8 cellular contexts compared by ENCODE assay signal in the genomic region with DNA sequence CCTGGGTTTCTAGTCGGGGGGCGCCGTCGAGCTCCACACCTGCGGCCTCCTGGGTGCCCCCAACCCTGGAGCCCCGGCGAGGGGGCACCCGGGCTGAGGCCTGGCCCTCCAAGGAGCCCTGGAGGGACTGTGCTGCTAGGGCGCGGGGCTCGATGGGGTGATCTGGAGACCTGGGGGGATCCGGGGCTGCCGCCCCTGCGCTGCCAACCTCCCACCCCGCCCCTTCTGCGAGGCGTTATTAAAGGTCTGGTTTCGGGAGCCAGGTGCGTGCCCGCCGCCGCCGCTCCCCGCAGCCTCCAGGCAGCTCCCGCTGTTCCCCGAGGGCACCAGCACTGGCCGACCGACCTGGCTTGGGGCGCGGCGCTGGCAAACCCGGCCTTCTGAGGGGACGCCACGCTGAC. TPM values are rescaled to one million over a fixed set of nuclear protein-coding genes. Genes with fewer than 3 reads are reported as not detected.
DNase-seq lines count a peak whose midpoint lies in the region; ATAC-seq and TF ChIP-seq lines count a peak whose summit lies in the region.

No MANE protein-coding gene starts in this region.

- H2BK15ac ChIP-seq in IMR-90 (ENCODE audit: low read depth, low read length) = no peak overlapping the region

- no peak overlapping the region for H3K56ac ChIP-seq in IMR-90 (ENCODE audit: extremely low read depth, insufficient read depth, low read length)

- no peak overlapping the region; a peak in 1 of 4 replicates for H4K8ac ChIP-seq in IMR-90 (ENCODE audit: low read depth in 2 of 2, low read length in 2 of 2)

- peak overlapping the region; percentile 44 for H3K4ac ChIP-seq in IMR-90 (ENCODE audit: low read depth, low read length)

- no peaks in the 10 kb centered on the region for H3K9me3 ChIP-seq in CD4-positive, alpha-beta memory T cell (ENCODE audit: control insufficient read depth in 1 of 2, low read length in 2 of 2)
- H3K9me3 ChIP-seq in IMR-90 (ENCODE audit: control insufficient read depth, insufficient read depth, low read length) = no peaks in the 10 kb centered on the region
- no peaks in the 10 kb centered on the region for H3K9me3 ChIP-seq in neural cell (ENCODE audit: low read length)

- H3K27me3 ChIP-seq in CD4-positive, alpha-beta memory T cell (ENCODE audit: insufficient read depth, low read length) = no peaks in the 10 kb centered on the region
- H3K27me3 ChIP-seq in IMR-90 (ENCODE audit: control insufficient read depth, insufficient read depth, low read length) = no peaks in the 10 kb centered on the region
- no peaks in the 10 kb centered on the region for H3K27me3 ChIP-seq in dorsolateral prefrontal cortex
- no peaks in the 10 kb centered on the region for H3K27me3 ChIP-seq in neural cell (ENCODE audit: insufficient read depth, low read depth, low read length)

- intact Hi-C loops in CD4-positive, alpha-beta memory T cell (cut with micrococcal nuclease) = loop anchor here (5.0 kb wide), 3 partner anchors 136 to 304 kb away; no protein-coding TSS in a partner anchor
- intact Hi-C loops in IMR-90 (cut with micrococcal nuclease) = no loop called here
- intact Hi-C loops in dorsolateral prefrontal cortex (cut with DNase I) = loop anchor here (5.0 to 10.0 kb wide), 2 partner anchors 144 to 269 kb away; no protein-coding TSS in a partner anchor

- TF ChIP-seq RAD21 in IMR-90 (IDR thresholded peaks at IDR 0.05; ENCODE audit: low read length) (no peak), neural cell (conservative IDR thresholded peaks at IDR 0.05) (no peak)

- no peak for ATAC-seq in IMR-90 (ENCODE audit: low read depth)

- peak overlapping the region; percentile 83 for H2AK9ac ChIP-seq in IMR-90 (replicated peaks; ENCODE audit: low read depth, low read length, poor library complexity)

- no peak overlapping the region for H2BK120ac ChIP-seq in IMR-90 (ENCODE audit: low read depth, low read length)

- H3K4me1 Mint-ChIP-seq in CD4-positive, alpha-beta memory T cell = peaks cover 15 to 52% (median 31%) of the 10 kb centered on the region in 4 donors

- no peaks in the 10 kb centered on the region for H3K27me3 Mint-ChIP-seq in CD4-positive, alpha-beta memory T cell

- H4K5ac ChIP-seq in IMR-90 (ENCODE audit: low read depth, low read length) = peak overlapping the region; percentile 13; the same call in 1 of the 2 replicates

- peak overlapping the region; percentile 79 for H3K4me2 ChIP-seq in IMR-90 (ENCODE audit: low read depth, low read length)
- peak overlapping the region; percentile 70 for H3K4me2 ChIP-seq in neural cell (ENCODE audit: low read length)

- peaks cover 7% of the 10 kb centered on the region for H3K79me2 ChIP-seq in neural cell (replicated peaks; ENCODE audit: insufficient read depth, low read length)

- BruUV-seq in IMR-90 (replicated peaks; lab: Mats Ljungman, UMichigan) = no TSS peak

- no peak overlapping the region for H2BK20ac ChIP-seq in IMR-90 (ENCODE audit: low read depth, low read length)

- H3K23ac ChIP-seq in IMR-90 (ENCODE audit: low read depth, low read length) = peak overlapping the region; percentile 85; the same call in 1 of the 2 replicates

- H3K27ac ChIP-seq in CD4-positive, alpha-beta memory T cell (ENCODE audit: low read depth, low read length) = no peak overlapping the region
- H3K27ac ChIP-seq in IMR-90 (ENCODE audit: insufficient read depth, low read length) (peak overlapping the region; percentile 47; the same call in 1 of the 2 replicates), dorsolateral prefrontal cortex (peak overlapping the region in 28 of 59 donors; percentile 31 to 90 (median 68)), neural cell (ENCODE audit: low read length) (no peak overlapping the region)

- H3K27ac Mint-ChIP-seq in CD4-positive, alpha-beta memory T cell = peak overlapping the region in 6 of 7 donors; percentile 42 to 93 (median 80)

- H3K4me1 ChIP-seq in CD4-positive, alpha-beta memory T cell (ENCODE audit: insufficient read depth, low read length) = peaks cover 21% of the 10 kb centered on the region
- H3K4me1 ChIP-seq in IMR-90 (ENCODE audit: control insufficient read depth, insufficient read depth, low read length) = peaks cover 18% of the 10 kb centered on the region

- peak overlapping the region; percentile 53 to 76 (median 70) for H3K4me3 Mint-ChIP-seq in CD4-positive, alpha-beta memory T cell

- TF ChIP-seq CTCF in IMR-90 (conservative IDR thresholded peaks at IDR 0.05; ENCODE audit: low read depth, low read length) (no peak), dorsolateral prefrontal cortex (IDR thresholded peaks at IDR 0.05 in 54 of 56, conservative IDR thresholded peaks at IDR 0.05 in 2 of 56; ENCODE audit: low read depth in 1 of 56, partially characterized antibody in 56 of 56) (peak in 1 of 56 donors; percentile 1), neural cell (IDR thresholded peaks at IDR 0.05; ENCODE audit: poor library complexity, severe bottlenecking) (no peak)

- dilution Hi-C loops in IMR-90 (cut with HindIII; ENCODE audit: low sequenced_read_pairs, unreplicated experiment) = no loop called here

- no peaks in the 10 kb centered on the region for H3K9me2 ChIP-seq in neural cell (ENCODE audit: insufficient read depth, low read length)

- peaks cover 6% of the 10 kb centered on the region; the same call in 1 of the 2 replicates for H3K9me1 ChIP-seq in IMR-90 (ENCODE audit: insufficient read depth, low read length)

- CTCF ChIA-PET in CD4-positive, alpha-beta memory T cell (lab: Charles Lee; ENCODE audit: partially characterized antibody) = interaction anchor here (1.2 kb wide), 1 partner anchor 340 kb away, joined by 4 read pairs; no protein-coding TSS in a partner anchor
- CTCF ChIA-PET in IMR-90 (lab: Yijun Ruan, JAX) = interaction anchor here (0.9 to 1.0 kb wide), 2 partner anchors 147 to 160 kb away, joined by 3 to 4 read pairs; no protein-coding TSS in a partner anchor

- H3K9me3 Mint-ChIP-seq in CD4-positive, alpha-beta memory T cell = peaks cover 0 to 4% (median 0%) of the 10 kb centered on the region in 8 donors

- 2% methylated on average over 9 of the region's 34 CpGs; no CpG with 5 or more reads in 1 of the 2 experiments for WGBS in IMR-90 (ENCODE audit: extremely low coverage in 2 of 2, insufficient read length in 1 of 2), 2 experiments

- H3K9ac ChIP-seq in IMR-90 (ENCODE audit: low read depth, low read length) = peak overlapping the region; percentile 64
- H3K9ac ChIP-seq in neural cell (ENCODE audit: low read length) = peak overlapping the region; percentile 85

- H3K18ac ChIP-seq in IMR-90 (ENCODE audit: low read depth, low read length) = no peak overlapping the region; the same call in 1 of the 2 replicates

- peak overlapping the region in 1 of 2 donors; percentile 63 for H3K4me3 ChIP-seq in CD4-positive, alpha-beta memory T cell (ENCODE audit: low read length in 2 of 2)
- H3K4me3 ChIP-seq in IMR-90 (ENCODE audit: insufficient read depth, low read depth, low read length) (peak overlapping the region; percentile 88), dorsolateral prefrontal cortex (peak overlapping the region; percentile 55 to 89 (median 75)), neural cell (ENCODE audit: low read length) (peak overlapping the region; percentile 84)

- no peak; the same call in 1 of the 2 replicates for TF ChIP-seq POLR2A in IMR-90 (IDR thresholded peaks at IDR 0.05; ENCODE audit: low read depth, low read length)

- DNase-seq in CD4-positive, alpha-beta memory T cell = no peak
- no peak for DNase-seq in IMR-90
- DNase-seq in dorsolateral prefrontal cortex = peak in 2 of 10 donors; percentile 34 to 46
- no peak for DNase-seq in dedifferentiated amniotic fluid mesenchymal stem cell (ENCODE audit: extremely low spot score)
- no peak for DNase-seq in activated gamma-delta T cell (lab: John Stamatoyannopoulos, UW)
- no peak for DNase-seq in NCI-H1105 treated with DMSO at 0.1 percent for 48 hours (lab: John Stamatoyannopoulos, UW)
- no peak for DNase-seq in anterior cingulate cortex (lab: John Stamatoyannopoulos, UW)

- peak overlapping the region; percentile 57; the same call in 1 of the 2 replicates for H3K14ac ChIP-seq in IMR-90 (replicated peaks; ENCODE audit: low read depth, low read length)

- H4K20me1 ChIP-seq in IMR-90 (ENCODE audit: insufficient read depth, low read length) = peaks cover 39% of the 10 kb centered on the region
- H4K20me1 ChIP-seq in neural cell (ENCODE audit: insufficient read depth) = no peaks in the 10 kb centered on the region

- H2AFZ ChIP-seq in IMR-90 (replicated peaks; ENCODE audit: low read length, poor library complexity) (peak overlapping the region; percentile 64), neural cell (ENCODE audit: low read depth, low read length) (no peak overlapping the region)

- H3F3A ChIP-seq in neural cell (ENCODE audit: insufficient read depth, low read length, poor library complexity, severe bottlenecking) = no peaks in the 10 kb centered on the region

- H2BK5ac ChIP-seq in IMR-90 (ENCODE audit: low read depth, low read length, poor library complexity, severe bottlenecking) = no peak overlapping the region

- H2AK5ac ChIP-seq in IMR-90 (ENCODE audit: low read depth, low read length) = no peak overlapping the region

- no peak for TF ChIP-seq EP300 in neural cell (conservative IDR thresholded peaks at IDR 0.05; ENCODE audit: poor library complexity, severe bottlenecking)

- peaks cover 32 to 69% of the 10 kb centered on the region in 2 experiments; a peak in 3 of 4 replicates for H3K79me1 ChIP-seq in IMR-90 (ENCODE audit: low read depth in 1 of 2, low read length in 2 of 2)

- POLR2A ChIA-PET in CD4-positive, alpha-beta memory T cell (lab: Charles Lee; ENCODE audit: partially characterized antibody) = interaction anchor here (1.0 to 1.8 kb wide), 3 partner anchors 34 to 190 kb away, joined by 3 to 9 read pairs (median 3); no protein-coding TSS in a partner anchor
- POLR2A ChIA-PET in IMR-90 (lab: Charles Lee; ENCODE audit: unreplicated experiment) = interaction anchor here (0.6 kb wide), 3 partner anchors 113 to 162 kb away, joined by 3 to 18 read pairs (median 9); no protein-coding TSS in a partner anchor

- peaks cover 24% of the 10 kb centered on the region for H3K36me3 ChIP-seq in CD4-positive, alpha-beta memory T cell (ENCODE audit: insufficient read depth, low read length)
- peaks cover 28% of the 10 kb centered on the region for H3K36me3 ChIP-seq in IMR-90 (ENCODE audit: control insufficient read depth, insufficient read depth, low read length)
- no peaks in the 10 kb centered on the region for H3K36me3 ChIP-seq in neural cell (ENCODE audit: insufficient read depth, low read length)

- H4K91ac ChIP-seq in IMR-90 (ENCODE audit: insufficient read depth, low read depth, low read length) = no peak overlapping the region; the same call in 1 of the 2 replicates

- in situ Hi-C loops in IMR-90 (cut with MboI; ENCODE audit: low sequenced_read_pairs) = loop anchor here (10.0 kb wide), 1 partner anchor 144 kb away; no protein-coding TSS in a partner anchor

- H3K36me3 Mint-ChIP-seq in CD4-positive, alpha-beta memory T cell = peaks cover 12 to 24% of the 10 kb centered on the region in 2 donors

RNA-seq across cellular contexts. Expression of gene POFUT2, which starts 0.7 kb away (rescaled TPM):
- total RNA-seq in CD4-positive, alpha-beta memory T cell = 10 to 100 TPM; 40.1 to 40.8 TPM
- polyA plus RNA-seq in CD4-positive, alpha-beta memory T cell = 1 to 10 TPM; 2.8 to 5.7 TPM
- total RNA-seq in IMR-90 (2012; rRNA removed) = 18.8 and 23.9 TPM in 2 replicates
- polyA plus RNA-seq in IMR-90 (2012; rRNA removed) = 58.5 and 59.3 TPM in 2 replicates
- 46.5 and 53.6 TPM in 2 replicates for polyA plus RNA-seq in IMR-90 (2012; cell fraction: cytosol; rRNA removed)
- polyA plus RNA-seq in IMR-90 (2012; cell fraction: nucleus; rRNA removed; ENCODE audit: low replicate concordance) = 236 and 251 TPM in 2 replicates
- 10 to 100 TPM; 13.5 to 37.4 (median 20.5) TPM for total RNA-seq in dorsolateral prefrontal cortex
- polyA plus RNA-seq in neural cell = 25.4 and 41.7 TPM in 2 replicates
- 16.1 and 24.3 TPM in 2 replicates for polyA minus RNA-seq in neural cell
